10 cellular contexts compared by ENCODE assay signal in the genomic region with DNA sequence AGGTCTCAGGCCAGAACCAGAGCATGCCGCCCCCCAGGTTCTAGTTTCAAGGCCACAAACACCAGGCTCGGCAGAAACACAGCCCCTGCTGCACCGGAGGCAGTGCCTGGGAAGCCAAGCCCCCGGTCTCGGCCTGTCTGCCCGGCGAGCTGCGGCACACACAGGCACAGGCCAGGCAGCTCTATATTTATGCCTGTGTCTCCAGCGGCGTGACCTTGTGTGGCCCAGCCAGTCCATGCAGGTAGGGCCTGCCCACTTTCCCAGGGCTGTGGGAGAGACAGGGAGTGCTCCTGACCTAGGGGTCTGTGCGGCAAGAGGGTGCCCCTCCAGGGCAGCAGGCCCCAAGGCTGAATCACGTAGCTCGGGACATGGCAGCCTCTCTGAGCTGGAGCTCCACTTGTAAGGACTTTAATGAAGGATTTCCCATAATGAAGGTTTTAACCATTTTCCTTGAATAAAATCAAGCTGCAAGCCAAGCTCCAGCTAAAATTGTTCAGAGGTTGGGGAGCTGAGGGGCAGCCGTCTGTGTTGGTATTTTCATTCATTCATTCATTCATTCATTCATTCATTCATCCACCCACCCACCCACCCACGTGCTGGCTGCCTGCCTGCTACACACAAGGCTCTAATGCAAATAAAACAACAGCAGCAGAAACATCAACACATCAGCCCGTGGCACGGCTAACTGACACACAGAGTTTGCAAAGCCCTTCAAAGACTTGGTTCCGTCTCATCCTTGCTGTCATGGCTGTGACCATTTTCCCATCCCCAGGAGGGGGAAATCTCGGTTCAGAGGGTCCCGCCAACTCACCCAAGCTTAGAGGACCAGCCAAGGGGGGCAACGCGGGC.
A peak's percentile ranks its signal among the peaks of the same experiment; 100 is the strongest.
DNase-seq lines count a peak whose midpoint lies in the region; ATAC-seq and TF ChIP-seq lines count a peak whose summit lies in the region.
"Had no signal": no experiment of that assay in that cellular context is flagged by ENCODE, and none has a peak within 500 bp of the region (broad histone marks: within the 10 kb centered on the region; RNA-seq: fewer than 3 reads in every experiment).

No MANE protein-coding gene starts in this region.

- H3K4me3 ChIP-seq in ascending aorta (peak overlapping the region; percentile 59 to 67), right cardiac atrium (ENCODE audit: low read length) (peak overlapping the region; percentile 53), skeletal muscle cell (ENCODE audit: low read depth, low read length) (peak overlapping the region; percentile 85)

- peaks cover 32% of the 10 kb centered on the region for H3K4me1 Mint-ChIP-seq in activated T-cell treated with anti-CD3 and anti-CD28 coated beads, Interleukin-2, amount 50 U/mL, for 72 hours (ENCODE audit: low read depth)

- no peaks in the 10 kb centered on the region for H3K27me3 Mint-ChIP-seq in activated T-cell treated with anti-CD3 and anti-CD28 coated beads, Interleukin-2, amount 50 U/mL, for 72 hours (ENCODE audit: low read depth)
- H3K27me3 Mint-ChIP-seq: naive thymus-derived CD8-positive, alpha-beta T cell had no signal

- ATAC-seq in right cardiac atrium: no peak
- ATAC-seq in activated T-cell treated with anti-CD3 and anti-CD28 coated beads, Interleukin-2, amount 50 U/mL, for 72 hours (replicated peaks in 1 of 2): no peak
- ATAC-seq in GM21381 (IDR thresholded peaks at IDR 0.05; ENCODE audit: unreplicated experiment): no peak
- ATAC-seq: naive thymus-derived CD8-positive, alpha-beta T cell had no signal

- TF ChIP-seq CTCF in ascending aorta (IDR thresholded peaks at IDR 0.05): no peak

- peaks cover 18 to 52% of the 10 kb centered on the region in 2 donors for H3K4me1 ChIP-seq in ascending aorta
- H3K4me1 ChIP-seq in right cardiac atrium (ENCODE audit: control insufficient read depth, insufficient read depth, low read length): peaks cover 10% of the 10 kb centered on the region

- H3K9me3 ChIP-seq in ascending aorta: no peaks in the 10 kb centered on the region
- no peaks in the 10 kb centered on the region for H3K9me3 ChIP-seq in right cardiac atrium (ENCODE audit: control insufficient read depth, low read length)

- no peak overlapping the region for H3K4me3 Mint-ChIP-seq in activated T-cell treated with anti-CD3 and anti-CD28 coated beads, Interleukin-2, amount 50 U/mL, for 72 hours

- no peaks in the 10 kb centered on the region for H3K27me3 ChIP-seq in ascending aorta
- no peaks in the 10 kb centered on the region for H3K27me3 ChIP-seq in right cardiac atrium (ENCODE audit: control insufficient read depth, insufficient read depth)

- H3K9me3 Mint-ChIP-seq in activated T-cell treated with anti-CD3 and anti-CD28 coated beads, Interleukin-2, amount 50 U/mL, for 72 hours: no peaks in the 10 kb centered on the region
- H3K9me3 Mint-ChIP-seq: naive thymus-derived CD8-positive, alpha-beta T cell had no signal

- intact Hi-C loops in ascending aorta (cut with DNase I) (no loop called here), right cardiac atrium (cut with DNase I) (loop anchor here in 3 of 4 donors (5.0 to 10.0 kb wide), 4 partner anchors 35 to 378 kb away; partner anchors contain the start of gene NCOR2 (in 1 of the 3))

- H3K36me3 Mint-ChIP-seq in activated T-cell treated with anti-CD3 and anti-CD28 coated beads, Interleukin-2, amount 50 U/mL, for 72 hours (ENCODE audit: insufficient read depth in 2 of 2): peaks cover 0 to 1% of the 10 kb centered on the region in 2 donors

- H3K27ac ChIP-seq in ascending aorta (peak overlapping the region; percentile 90 to 94), right cardiac atrium (ENCODE audit: low read length) (peak overlapping the region; percentile 73)

- H3K36me3 ChIP-seq in ascending aorta: peaks cover 26 to 30% of the 10 kb centered on the region in 2 donors

- WGBS in right cardiac atrium: 53% methylated on average over 22 of the region's 22 CpGs

- peak; percentile 68 for DNase-seq in DMS53 (lab: John Stamatoyannopoulos, UW)
- DNase-seq in ascending aorta (ENCODE audit: low spot score in 2 of 2): no peak
- DNase-seq in right cardiac atrium: peak in 1 of 3 donors; percentile 21
- DNase-seq in skeletal muscle cell (ENCODE audit: low read depth): no peak
- DNase-seq in NCI-H1105 (lab: John Stamatoyannopoulos, UW): no peak
- DNase-seq in activated T-cell treated with anti-CD3 and anti-CD28 coated beads, Interleukin-2, amount 50 U/mL, for 72 hours: no peak
- DNase-seq in activated CD4-positive, alpha-beta T cell treated with anti-CD3 and anti-CD28 coated beads, Interleukin-2, amount 50 U/mL, for 48 hours: no peak
- DNase-seq: activated naive CD4-positive, alpha-beta T cell treated with Interleukin-2 at 50 U/mL for 16 hours; naive thymus-derived CD8-positive, alpha-beta T cell had no signal

- no peak overlapping the region for H3K27ac Mint-ChIP-seq in activated T-cell treated with anti-CD3 and anti-CD28 coated beads, Interleukin-2, amount 50 U/mL, for 72 hours
